Comparison of ENCODE assay signal across 13 cellular contexts in genomic region chr2:20072436-20073158, GRCh38. TPM values are rescaled to one million over a fixed set of nuclear protein-coding genes. Genes with fewer than 3 reads are reported as not detected.
DNase-seq lines count a peak whose midpoint lies in the region; ATAC-seq and TF ChIP-seq lines count a peak whose summit lies in the region.
"Had no signal": no experiment of that assay in that cellular context is flagged by ENCODE, and none has a peak within 500 bp of the region (broad histone marks: within the 10 kb centered on the region; RNA-seq: fewer than 3 reads in every experiment).

No MANE protein-coding gene starts in this region.

- POLR2A ChIA-PET in RWPE1 (lab: Yijun Ruan, JAX; ENCODE audit: low non-redundant PET) = no interaction called here

- peaks cover 0 to 4% of the 10 kb centered on the region in 2 donors for H3K9me3 ChIP-seq in esophagus (ENCODE audit: control insufficient read depth in 2 of 2, insufficient read depth in 1 of 2, low read depth in 1 of 2, low read length in 1 of 2)
- no peaks in the 10 kb centered on the region for H3K9me3 ChIP-seq in muscle layer of duodenum (ENCODE audit: control insufficient read depth in 1 of 2, low read length in 2 of 2)
- no peaks in the 10 kb centered on the region for H3K9me3 ChIP-seq in thyroid gland

- peaks cover 0 to 6% of the 10 kb centered on the region in 2 donors for H3K4me1 ChIP-seq in esophagus (ENCODE audit: control insufficient read depth in 2 of 2, insufficient read depth in 2 of 2, low read length in 1 of 2)
- H3K4me1 ChIP-seq in muscle layer of duodenum (ENCODE audit: control insufficient read depth in 1 of 2, insufficient read depth in 2 of 2, low read length in 2 of 2) = peaks cover 0 to 16% of the 10 kb centered on the region in 2 donors
- H3K4me1 ChIP-seq in thyroid gland = peaks cover 9 to 29% of the 10 kb centered on the region in 2 donors

- H3K4me3 ChIP-seq in esophagus (ENCODE audit: low read depth in 1 of 2, low read length in 2 of 2) (no peak overlapping the region), muscle layer of duodenum (ENCODE audit: low read depth in 1 of 2, low read length in 2 of 2) (no peak overlapping the region), thyroid gland (replicated peaks in 1 of 3) (peak overlapping the region in 1 of 3 donors; percentile 7), dorsolateral prefrontal cortex (no peak overlapping the region)

- TF ChIP-seq CTCF in RWPE1 (conservative IDR thresholded peaks at IDR 0.05; ENCODE audit: low read depth) (no peak), thyroid gland (IDR thresholded peaks at IDR 0.05) (no peak), GM10266 (IDR thresholded peaks at IDR 0.05; ENCODE audit: control insufficient read depth, insufficient read depth, low read depth, missing control alignments) (no peak), dorsolateral prefrontal cortex (IDR thresholded peaks at IDR 0.05 in 54 of 56, conservative IDR thresholded peaks at IDR 0.05 in 2 of 56; ENCODE audit: low read depth in 1 of 56, partially characterized antibody in 56 of 56) (no peak)

- no peak for DNase-seq in RWPE1 (ENCODE audit: low spot score)
- DNase-seq in thyroid gland = no peak
- no peak for DNase-seq in 8988T
- DNase-seq in GM10266 (ENCODE audit: extremely low spot score) = no peak
- no peak for DNase-seq in dorsolateral prefrontal cortex
- DNase-seq: activated naive CD4-positive, alpha-beta T cell treated with anti-CD3 and anti-CD28 coated beads, Interleukin-2, amount 50 U/mL, for 16 hours; DMS53; effector CD8-positive, alpha-beta T cell; NCI-H2081 had no signal

- ATAC-seq in GM18867 (IDR thresholded peaks at IDR 0.05; ENCODE audit: unreplicated experiment) = no peak
- ATAC-seq: activated CD4-positive, CD25-positive, alpha-beta regulatory T cell treated with anti-CD3 and anti-CD28 coated beads, Interleukin-2, amount 50 U/mL, for 24 hours had no signal

- intact Hi-C loops in thyroid gland (cut with DNase I) = no loop called here
- intact Hi-C loops in dorsolateral prefrontal cortex (cut with DNase I) = no loop called here

- H3K27ac ChIP-seq in RWPE1 = peak overlapping the region; percentile 99
- H3K27ac ChIP-seq in esophagus (ENCODE audit: low read depth in 2 of 2, low read length in 1 of 2) = peak overlapping the region; percentile 4 to 47
- peak overlapping the region; percentile 75 for H3K27ac ChIP-seq in muscle layer of duodenum (ENCODE audit: low read length)
- H3K27ac ChIP-seq in thyroid gland = peak overlapping the region; percentile 76 to 82 (median 80)
- H3K27ac ChIP-seq in dorsolateral prefrontal cortex = peak overlapping the region in 4 of 59 donors; percentile 4 to 57 (median 15)

- H3K36me3 ChIP-seq in esophagus (ENCODE audit: control insufficient read depth in 2 of 2, insufficient read depth in 2 of 2, low read length in 1 of 2) (no peaks in the 10 kb centered on the region), muscle layer of duodenum (ENCODE audit: control insufficient read depth in 1 of 2, insufficient read depth in 2 of 2, low read length in 2 of 2) (no peaks in the 10 kb centered on the region), thyroid gland (no peaks in the 10 kb centered on the region)

- TF ChIP-seq POLR2A in thyroid gland (IDR thresholded peaks at IDR 0.05) = no peak

- 83 to 88% methylated on average over 7 of the region's 7 CpGs for WGBS in esophagus, 2 donors
- 75 to 76% methylated on average over 7 of the region's 7 CpGs for WGBS in thyroid gland, 2 donors

- H3K27me3 ChIP-seq in esophagus (ENCODE audit: control insufficient read depth in 1 of 2, insufficient read depth in 2 of 2, low read length in 2 of 2) (no peaks in the 10 kb centered on the region), muscle layer of duodenum (ENCODE audit: low read depth, low read length) (no peaks in the 10 kb centered on the region), thyroid gland (no peaks in the 10 kb centered on the region), dorsolateral prefrontal cortex (no peaks in the 10 kb centered on the region)

- CTCF ChIA-PET in RWPE1 (lab: Yijun Ruan, JAX) = interaction anchor here (0.7 kb wide), 1 partner anchor 145 kb away, joined by 8 read pairs; no protein-coding TSS in a partner anchor

RNA-seq across cellular contexts. Expression of gene LAPTM4A, which starts 21.2 kb away (rescaled TPM):
- 100 to 1,000 TPM in 1 of 2 donors, 10 to 100 TPM in 1; 57.7 to 148 TPM for polyA plus RNA-seq in esophagus
- total RNA-seq in thyroid gland = 100 to 1,000 TPM; 159 to 300 (median 187) TPM
- total RNA-seq in dorsolateral prefrontal cortex = 100 to 1,000 TPM in 2 of 120 experiments, 10 to 100 TPM in 118; 41.8 to 105 (median 65.3) TPM
